Comparison of ENCODE assay signal across 8 cellular contexts in genomic region chr2:67650292-67651133, GRCh38.
DNase-seq lines count a peak whose midpoint lies in the region; ATAC-seq and TF ChIP-seq lines count a peak whose summit lies in the region.

No MANE protein-coding gene starts in this region.

- no peaks in the 10 kb centered on the region for H4K20me1 ChIP-seq in OCI-LY1 (ENCODE audit: insufficient read depth, low read length)

- H3K27me3 ChIP-seq in OCI-LY1 (ENCODE audit: insufficient read depth, low read length) (no peaks in the 10 kb centered on the region), liver (ENCODE audit: control insufficient read depth in 4 of 4, insufficient read depth in 4 of 4, low read length in 3 of 4) (no peaks in the 10 kb centered on the region), suprapubic skin (no peaks in the 10 kb centered on the region)

- no peak overlapping the region for H3K4me3 Mint-ChIP-seq in T-helper 17 cell

- peak; percentile 77 to 80 for TF ChIP-seq RAD21 in liver (IDR thresholded peaks at IDR 0.05)

- DNase-seq in AG08396 (ENCODE audit: low spot score) (peak; percentile 75), GOT3 (lab: John Stamatoyannopoulos, UW) (peak; percentile 19), dermis blood vessel endothelial cell (peak; percentile 74), suprapubic skin (ENCODE audit: low spot score in 2 of 2) (peak; percentile 86 to 90), T-helper 17 cell (no peak)

- no peaks in the 10 kb centered on the region for H3K4me1 Mint-ChIP-seq in T-helper 17 cell

- H3K36me3 ChIP-seq in OCI-LY1 (ENCODE audit: insufficient read depth, low read length) (no peaks in the 10 kb centered on the region), liver (ENCODE audit: control insufficient read depth in 4 of 4, insufficient read depth in 3 of 4, low read depth in 1 of 4, low read length in 3 of 4) (no peaks in the 10 kb centered on the region), suprapubic skin (no peaks in the 10 kb centered on the region)

- H3K9me2 ChIP-seq in OCI-LY1 (ENCODE audit: low read depth, low read length) = no peaks in the 10 kb centered on the region

- H3F3A ChIP-seq in OCI-LY1 (ENCODE audit: insufficient read depth, low read length) = no peaks in the 10 kb centered on the region

- TF ChIP-seq POLR2A in suprapubic skin (IDR thresholded peaks at IDR 0.05) = no peak

- H3K27ac Mint-ChIP-seq in T-helper 17 cell = no peak overlapping the region

- no peak overlapping the region for H3K9ac ChIP-seq in OCI-LY1 (ENCODE audit: low read length)
- H3K9ac ChIP-seq in liver (ENCODE audit: low read depth in 1 of 2, low read length in 2 of 2) = no peak overlapping the region

- peaks cover 8% of the 10 kb centered on the region for H3K9me3 ChIP-seq in OCI-LY1 (ENCODE audit: low read length)
- H3K9me3 ChIP-seq in liver (ENCODE audit: control insufficient read depth in 4 of 4, low read length in 3 of 4) = peaks cover 2 to 9% (median 5%) of the 10 kb centered on the region in 4 donors
- no peaks in the 10 kb centered on the region for H3K9me3 ChIP-seq in suprapubic skin
- no peaks in the 10 kb centered on the region for H3K9me3 ChIP-seq in T-helper 17 cell (ENCODE audit: control insufficient read depth, low read length, poor library complexity, severe bottlenecking)

- ATAC-seq in GM18498 (IDR thresholded peaks at IDR 0.05; ENCODE audit: unreplicated experiment) (no peak), T-helper 17 cell (no peak)

- H3K27ac ChIP-seq in OCI-LY1 (ENCODE audit: low read depth, low read length, poor library complexity, severe bottlenecking) = no peak overlapping the region
- H3K27ac ChIP-seq in liver (ENCODE audit: low read depth in 1 of 2, low read length in 2 of 2) = no peak overlapping the region
- H3K27ac ChIP-seq in suprapubic skin = peak overlapping the region; percentile 48

- no peak overlapping the region for H2AFZ ChIP-seq in OCI-LY1 (ENCODE audit: low read length)

- no peak overlapping the region for H3K4me2 ChIP-seq in OCI-LY1 (ENCODE audit: low read length)

- H3K4me3 ChIP-seq in OCI-LY1 (ENCODE audit: low read depth, low read length, poor library complexity, severe bottlenecking) = no peak overlapping the region
- no peak overlapping the region for H3K4me3 ChIP-seq in liver (ENCODE audit: low read depth in 1 of 3, low read length in 3 of 3)
- H3K4me3 ChIP-seq in suprapubic skin = no peak overlapping the region

- no peaks in the 10 kb centered on the region for H3K79me2 ChIP-seq in OCI-LY1 (ENCODE audit: insufficient read depth, low read length)

- TF ChIP-seq CTCF in OCI-LY1 (IDR thresholded peaks at IDR 0.05; ENCODE audit: low read length) (peak; percentile 26; the same call in 1 of the 2 replicates), liver (IDR thresholded peaks at IDR 0.05; ENCODE audit: low read depth, low read length, missing input control) (peak; percentile 47), suprapubic skin (IDR thresholded peaks at IDR 0.05) (peak; percentile 53 to 55)

- no peaks in the 10 kb centered on the region for H3K4me1 ChIP-seq in OCI-LY1 (ENCODE audit: insufficient read depth, low read length, severe bottlenecking)
- H3K4me1 ChIP-seq in liver (ENCODE audit: control insufficient read depth in 4 of 4, insufficient read depth in 4 of 4, low read length in 3 of 4) = no peaks in the 10 kb centered on the region
- peaks cover 20% of the 10 kb centered on the region for H3K4me1 ChIP-seq in suprapubic skin

- WGBS in liver = 21% methylated on average over 8 of the region's 8 CpGs
- WGBS in suprapubic skin = 26% methylated on average over 6 of the region's 8 CpGs

- no peaks in the 10 kb centered on the region for H3K36me3 Mint-ChIP-seq in T-helper 17 cell (ENCODE audit: low read depth)

- TF ChIP-seq EP300 in suprapubic skin (IDR thresholded peaks at IDR 0.05) = no peak

- H3K27me3 Mint-ChIP-seq in T-helper 17 cell = no peaks in the 10 kb centered on the region

TF ChIP-seq in liver, 16 proteins besides CTCF, POLR2A, EP300 and RAD21:
- no peak for TF ChIP-seq EGR1 (IDR thresholded peaks at IDR 0.05; ENCODE audit: low read depth in 2 of 2)
- no peak for TF ChIP-seq SP1 (IDR thresholded peaks at IDR 0.05)
- TF ChIP-seq FOXA2 (IDR thresholded peaks at IDR 0.05) = no peak
- TF ChIP-seq REST (IDR thresholded peaks at IDR 0.05) = no peak
- TF ChIP-seq TAF1 (conservative IDR thresholded peaks at IDR 0.05) = no peak
- no peak for TF ChIP-seq ATF3 (IDR thresholded peaks at IDR 0.05)
- no peak for TF ChIP-seq GABPA (IDR thresholded peaks at IDR 0.05 in 1 of 2, conservative IDR thresholded peaks at IDR 0.05 in 1 of 2)
- no peak for TF ChIP-seq RXRA (IDR thresholded peaks at IDR 0.05)
- TF ChIP-seq HNF4G (IDR thresholded peaks at IDR 0.05) = no peak
- TF ChIP-seq ZBTB33 (IDR thresholded peaks at IDR 0.05) = no peak
- no peak for TF ChIP-seq HNF4A (conservative IDR thresholded peaks at IDR 0.05)
- TF ChIP-seq NR2F2 (IDR thresholded peaks at IDR 0.05) = no peak
- no peak for TF ChIP-seq YY1 (IDR thresholded peaks at IDR 0.05)
- no peak for TF ChIP-seq MAX (IDR thresholded peaks at IDR 0.05)
- TF ChIP-seq JUND (IDR thresholded peaks at IDR 0.05) = no peak
- TF ChIP-seq FOXA1 (IDR thresholded peaks at IDR 0.05) = no peak

Comparison
In these comparisons a context has a peak if more than half of its experiments do, and no peak if none do; other contexts are left out.
1. DNase-seq: peak in AG08396 (single experiment), GOT3 (single experiment), dermis blood vessel endothelial cell (single experiment) and suprapubic skin (2 of 2); none in T-helper 17 cell (0 of 3).
2. Peak in every context shown above with its lines, with median percentiles within 50 percentile points of each other: CTCF ChIP-seq.